ENCODE assay signal across 8 cellular contexts in genomic region chr1:167220537-167221125, GRCh38. TPM values are rescaled to one million over a fixed set of nuclear protein-coding genes. Genes with fewer than 3 reads are reported as not detected.
DNase-seq lines count a peak whose midpoint lies in the region; ATAC-seq and TF ChIP-seq lines count a peak whose summit lies in the region.

TSS of gene POU2F1 (plus strand) at chr1:167220886. CDS start at chr1:167220898, 12 bp downstream.

- DNase-seq in NCI-H69 (lab: John Stamatoyannopoulos, UW) (peak; percentile 99), cortex of kidney (lab: John Stamatoyannopoulos, UW) (peak; percentile 75), left lobe of liver (ENCODE audit: low spot score) (peak; percentile 99)
- DNase-seq in activated CD4-positive, alpha-beta T cell treated with anti-CD3 and anti-CD28 coated beads, Interleukin-2, amount 50 U/mL, for 1 hour = peak; percentile 99
- DNase-seq in stimulated activated CD4-positive, alpha-beta T cell treated with anti-CD3 and anti-CD28 coated beads, Interleukin-2, amount 100 ng/mL, for 4 hours (ENCODE audit: low read depth) = peak; percentile 99

- H3K27ac ChIP-seq in C4-2B = peak within 1 kb of the TSS; percentile 82

- TF ChIP-seq CTCF in C4-2B (conservative IDR thresholded peaks at IDR 0.05) = peak; percentile 93

- ATAC-seq in GM19351 (IDR thresholded peaks at IDR 0.05; ENCODE audit: unreplicated experiment) = peak; percentile 54
- ATAC-seq in HG03521 (IDR thresholded peaks at IDR 0.05; ENCODE audit: unreplicated experiment) = peak; percentile 58
- peak; percentile 82 for ATAC-seq in left lobe of liver

RNA-seq across cellular contexts. Expression of gene POU2F1, which starts in this region (rescaled TPM):
- 4.7 TPM for total RNA-seq in left lobe of liver

Comparison
In these comparisons a context has a peak if more than half of its experiments do, and no peak if none do; other contexts are left out.
1. Peak in every context shown above with its lines: DNase-seq, ATAC-seq and H3K27ac ChIP-seq.